Comparison of ENCODE assay signal across 9 cellular contexts in genomic region chr17:65785109-65785508, GRCh38.
DNase-seq lines count a peak whose midpoint lies in the region; ATAC-seq and TF ChIP-seq lines count a peak whose summit lies in the region.
"Had no signal": no experiment of that assay in that cellular context is flagged by ENCODE, and none has a peak within 500 bp of the region (broad histone marks: within the 10 kb centered on the region; RNA-seq: fewer than 3 reads in every experiment).

No MANE protein-coding gene starts in this region.

- H3K4me1 Mint-ChIP-seq in MCF 10A (ENCODE audit: insufficient read depth, unreplicated experiment): peaks cover 15% of the 10 kb centered on the region

- ATAC-seq in HG02678 (IDR thresholded peaks at IDR 0.05; ENCODE audit: unreplicated experiment) (no peak), HG03095 (IDR thresholded peaks at IDR 0.05; ENCODE audit: unreplicated experiment) (no peak)

- no peaks in the 10 kb centered on the region for H3K9me3 ChIP-seq in breast epithelium
- H3K9me3 ChIP-seq in vagina: no peaks in the 10 kb centered on the region

- intact Hi-C loops in MCF 10A (cut with micrococcal nuclease): loop anchor here (1.0 kb wide), 1 partner anchor 35 kb away; no protein-coding TSS in a partner anchor
- intact Hi-C loops in breast epithelium (cut with DNase I; ENCODE audit: low total_unique reads): no loop called here
- intact Hi-C loops in vagina (cut with DNase I): no loop called here

- POLR2A ChIA-PET in MCF 10A (lab: Yijun Ruan, JAX): interaction anchor here (0.6 to 1.9 kb wide), 4 partner anchors 10 to 228 kb away, joined by 3 to 15 read pairs (median 6); no protein-coding TSS in a partner anchor

- no peaks in the 10 kb centered on the region for H3K27me3 Mint-ChIP-seq in MCF 10A (ENCODE audit: insufficient read depth, unreplicated experiment)

- H3K36me3 ChIP-seq in breast epithelium: no peaks in the 10 kb centered on the region
- no peaks in the 10 kb centered on the region for H3K36me3 ChIP-seq in vagina

- no peaks in the 10 kb centered on the region for H3K36me3 Mint-ChIP-seq in MCF 10A (ENCODE audit: insufficient read depth, unreplicated experiment)

- H3K4me1 ChIP-seq in breast epithelium (no peaks in the 10 kb centered on the region), vagina (peaks cover 21% of the 10 kb centered on the region)

- BruUV-seq in MCF 10A (replicated peaks; lab: Mats Ljungman, UMichigan): no TSS peak

- no peaks in the 10 kb centered on the region for H3K9me3 Mint-ChIP-seq in MCF 10A (ENCODE audit: unreplicated experiment)

- H3K4me3 ChIP-seq in breast epithelium (no peak overlapping the region), cardiac fibroblast (replicated peaks in 1 of 2; ENCODE audit: low read depth in 2 of 2, low read length in 2 of 2) (no peak overlapping the region), vagina (no peak overlapping the region)

- peak overlapping the region; percentile 15 for H3K4me3 Mint-ChIP-seq in MCF 10A (ENCODE audit: unreplicated experiment)

- H3K27ac Mint-ChIP-seq in MCF 10A (ENCODE audit: low read depth, unreplicated experiment): peak overlapping the region; percentile 69

- peak; percentile 92 for DNase-seq in MCF 10A (ENCODE audit: unreplicated experiment)
- no peak for DNase-seq in breast epithelium (ENCODE audit: low spot score in 2 of 2)
- peak; percentile 95 to 98 for DNase-seq in cardiac fibroblast (ENCODE audit: low read depth in 2 of 2)
- peak; percentile 2 for DNase-seq in left kidney (ENCODE audit: low read depth, low spot score)
- DNase-seq in vagina (ENCODE audit: extremely low spot score in 2 of 2): no peak
- no peak for DNase-seq in D341Med (ENCODE audit: low spot score)
- DNase-seq: NCI-H1048 had no signal

- H3K27ac ChIP-seq in breast epithelium (peak overlapping the region in 1 of 2 donors; percentile 19), vagina (peak overlapping the region; percentile 69)

- H3K27me3 ChIP-seq in breast epithelium: no peaks in the 10 kb centered on the region
- H3K27me3 ChIP-seq in vagina: no peaks in the 10 kb centered on the region

- no peak for TF ChIP-seq POLR2A in breast epithelium (IDR thresholded peaks at IDR 0.05)
- TF ChIP-seq POLR2A in vagina (IDR thresholded peaks at IDR 0.05): no peak

- CTCF ChIA-PET in MCF 10A (lab: Yijun Ruan, JAX): interaction anchor here (0.6 to 1.4 kb wide), 3 partner anchors 10 to 1009 kb away, joined by 3 to 4 read pairs (median 3); no protein-coding TSS in a partner anchor

- TF ChIP-seq CTCF in MCF 10A (IDR thresholded peaks at IDR 0.05; ENCODE audit: unreplicated experiment) (no peak), breast epithelium (IDR thresholded peaks at IDR 0.05) (no peak), cardiac fibroblast (IDR thresholded peaks at IDR 0.05; ENCODE audit: low read depth, low read length) (no peak), vagina (IDR thresholded peaks at IDR 0.05) (no peak)

Comparison
In these comparisons a context has a peak if more than half of its experiments do, and no peak if none do; other contexts are left out.
1. DNase-seq: peak in MCF 10A (single experiment), cardiac fibroblast (2 of 2) and left kidney (single experiment); none in breast epithelium (0 of 2), vagina (0 of 2) and D341Med (single experiment).